ENCODE assay signal across 1 cellular context in genomic region chr12:95998611-95999300, GRCh38.
A peak's percentile ranks its signal among the peaks of the same experiment; 100 is the strongest.
TF ChIP-seq lines count a peak whose summit lies in the region.

No MANE protein-coding gene starts in this region.

TF ChIP-seq in HepG2, 621 proteins besides CTCF, POLR2A, EP300 and RAD21 (continued from another document):
- TF ChIP-seq CERS6 (CRISPR knock-in tag; IDR thresholded peaks at IDR 0.05) (no peak), PHF20 (CRISPR knock-in tag; IDR thresholded peaks at IDR 0.05) (no peak), ESRRA (CRISPR knock-in tag; IDR thresholded peaks at IDR 0.05; ENCODE audit: low read depth) (no peak), ZNF557 (CRISPR knock-in tag; IDR thresholded peaks at IDR 0.05) (no peak), GABPA (IDR thresholded peaks at IDR 0.05; ENCODE audit: low read depth, low read length) (no peak), GABPA (CRISPR knock-in tag; IDR thresholded peaks at IDR 0.05; ENCODE audit: low read depth) (0 out of 2 replicates have a peak, but pooled peaks have one; percentile 12), ZNF496 (CRISPR knock-in tag; IDR thresholded peaks at IDR 0.05; ENCODE audit: insufficient replicate concordance) (no peak), NFKB2 (CRISPR knock-in tag; IDR thresholded peaks at IDR 0.05; ENCODE audit: borderline replicate concordance) (no peak), AFF4 (CRISPR knock-in tag; IDR thresholded peaks at IDR 0.05) (no peak), MAX (IDR thresholded peaks at IDR 0.05) (no peak), ARID4A (CRISPR knock-in tag; IDR thresholded peaks at IDR 0.05; ENCODE audit: borderline replicate concordance) (peak; percentile 21; the same call in 1 of the 2 replicates)
